In the genomic region with DNA sequence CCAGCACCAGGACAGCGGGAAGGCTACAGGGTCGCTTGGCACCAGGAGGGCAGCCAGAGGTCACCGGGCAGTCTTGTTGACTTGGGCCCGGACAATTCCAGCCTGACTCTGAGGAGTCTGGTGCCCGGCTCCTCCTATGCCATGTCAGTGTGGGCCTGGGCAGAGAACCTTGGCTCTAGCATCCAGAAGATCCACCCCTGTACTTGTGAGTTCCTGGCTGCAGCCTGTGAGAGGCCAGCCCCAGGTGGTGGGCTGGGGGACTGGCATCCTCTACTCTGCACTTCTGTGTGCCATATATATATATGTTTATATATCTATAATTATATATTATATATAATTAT, we compare ENCODE assay signal across 2 cellular contexts.
TF ChIP-seq lines count a peak whose summit lies in the region.

No MANE protein-coding gene starts in this region.

TF ChIP-seq in A549, 52 proteins besides CTCF, POLR2A, EP300 and RAD21:
- TF ChIP-seq ELK1 (IDR thresholded peaks at IDR 0.05; ENCODE audit: low read depth, low read length), result no peak
- TF ChIP-seq HOXB5 (CRISPR knock-in tag; IDR thresholded peaks at IDR 0.05), result no peak
- TF ChIP-seq FOSB (CRISPR knock-in tag; IDR thresholded peaks at IDR 0.05), result no peak
- TF ChIP-seq RARB (CRISPR knock-in tag; IDR thresholded peaks at IDR 0.05), result no peak
- TF ChIP-seq TP53 (CRISPR knock-in tag; IDR thresholded peaks at IDR 0.05), result no peak
- no peak for TF ChIP-seq HEYL (CRISPR knock-in tag; IDR thresholded peaks at IDR 0.05)
- TF ChIP-seq, protein P1, sequence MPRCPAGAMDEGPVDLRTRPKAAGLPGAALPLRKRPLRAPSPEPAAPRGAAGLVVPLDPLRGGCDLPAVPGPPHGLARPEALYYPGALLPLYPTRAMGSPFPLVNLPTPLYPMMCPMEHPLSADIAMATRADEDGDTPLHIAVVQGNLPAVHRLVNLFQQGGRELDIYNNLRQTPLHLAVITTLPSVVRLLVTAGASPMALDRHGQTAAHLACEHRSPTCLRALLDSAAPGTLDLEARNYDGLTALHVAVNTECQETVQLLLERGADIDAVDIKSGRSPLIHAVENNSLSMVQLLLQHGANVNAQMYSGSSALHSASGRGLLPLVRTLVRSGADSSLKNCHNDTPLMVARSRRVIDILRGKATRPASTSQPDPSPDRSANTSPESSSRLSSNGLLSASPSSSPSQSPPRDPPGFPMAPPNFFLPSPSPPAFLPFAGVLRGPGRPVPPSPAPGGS (IDR thresholded peaks at IDR 0.05), result no peak
- TF ChIP-seq PHF8 (IDR thresholded peaks at IDR 0.05; ENCODE audit: borderline replicate concordance, low read depth), result no peak
- TF ChIP-seq MAZ (IDR thresholded peaks at IDR 0.05; ENCODE audit: borderline replicate concordance, low read depth, low read length), result no peak
- no peak for TF ChIP-seq MYC (IDR thresholded peaks at IDR 0.05; ENCODE audit: borderline replicate concordance, low read length)
- TF ChIP-seq ZNF302 (CRISPR knock-in tag; IDR thresholded peaks at IDR 0.05), result no peak
- TF ChIP-seq USF2 (IDR thresholded peaks at IDR 0.05), result no peak
- no peak for TF ChIP-seq FOXS1 (CRISPR knock-in tag; IDR thresholded peaks at IDR 0.05)
- TF ChIP-seq, protein P2, sequence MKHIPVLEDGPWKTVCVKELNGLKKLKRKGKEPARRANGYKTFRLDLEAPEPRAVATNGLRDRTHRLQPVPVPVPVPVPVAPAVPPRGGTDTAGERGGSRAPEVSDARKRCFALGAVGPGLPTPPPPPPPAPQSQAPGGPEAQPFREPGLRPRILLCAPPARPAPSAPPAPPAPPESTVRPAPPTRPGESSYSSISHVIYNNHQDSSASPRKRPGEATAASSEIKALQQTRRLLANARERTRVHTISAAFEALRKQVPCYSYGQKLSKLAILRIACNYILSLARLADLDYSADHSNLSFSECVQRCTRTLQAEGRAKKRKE (CRISPR knock-in tag; IDR thresholded peaks at IDR 0.05; ENCODE audit: low read depth), result no peak
- no peak for TF ChIP-seq KDM5A (IDR thresholded peaks at IDR 0.05)

TF ChIP-seq in HepG2, 621 proteins besides CTCF, POLR2A, EP300 and RAD21:
- 0 out of 2 replicates have a peak, but pooled peaks have one; percentile 16 for TF ChIP-seq HNRNPL (IDR thresholded peaks at IDR 0.05; ENCODE audit: low read depth, low read length)
- TF ChIP-seq TBX3 (IDR thresholded peaks at IDR 0.05; ENCODE audit: borderline replicate concordance), result no peak
TF ChIP-seq in HepG2: peak in this region for 1.
